Comparison of ENCODE assay signal across 15 cellular contexts in the genomic region with DNA sequence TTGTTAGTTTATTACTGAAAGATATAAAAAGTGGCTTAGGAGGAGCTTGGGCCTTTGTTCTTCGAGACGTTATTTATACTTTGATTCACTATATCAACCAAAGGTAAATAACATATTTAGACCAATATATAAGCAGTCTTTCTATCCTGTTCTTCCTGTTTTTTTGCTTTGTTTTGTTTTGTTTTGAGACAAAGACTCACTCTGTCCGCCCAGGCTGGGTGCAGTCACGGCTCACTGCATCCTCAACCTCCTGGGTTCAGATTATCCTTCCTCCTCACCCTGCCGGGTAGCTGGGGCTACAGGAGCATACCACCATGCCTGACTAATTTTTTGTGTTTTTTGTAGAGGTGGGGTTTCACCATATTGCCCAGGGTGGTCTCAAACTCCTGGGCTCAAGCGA.
DNase-seq lines count a peak whose midpoint lies in the region; ATAC-seq and TF ChIP-seq lines count a peak whose summit lies in the region.
"Had no signal": no experiment of that assay in that cellular context is flagged by ENCODE, and none has a peak within 500 bp of the region (broad histone marks: within the 10 kb centered on the region; RNA-seq: fewer than 3 reads in every experiment).

No MANE protein-coding gene starts in this region.

- peak; percentile 77 for ATAC-seq in HG02759 (IDR thresholded peaks at IDR 0.05; ENCODE audit: unreplicated experiment)
- no peak for ATAC-seq in activated T-helper 17 cell treated with anti-CD3 and anti-CD28 coated beads, Interleukin-2, amount 50 U/mL, for 72 hours (replicated peaks)
- no peak for ATAC-seq in HG03439 (IDR thresholded peaks at IDR 0.05; ENCODE audit: unreplicated experiment)
- ATAC-seq: A549 had no signal

- no peak overlapping the region for H3K4me3 Mint-ChIP-seq in activated T-helper 17 cell treated with anti-CD3 and anti-CD28 coated beads, Interleukin-2, amount 50 U/mL, for 72 hours

- H3K27ac Mint-ChIP-seq in activated T-helper 17 cell treated with anti-CD3 and anti-CD28 coated beads, Interleukin-2, amount 50 U/mL, for 72 hours: peak overlapping the region; percentile 20

- no peak overlapping the region for H3K27ac ChIP-seq in spleen
- H3K27ac ChIP-seq: A549, adrenal gland, hepatocyte, left ventricle myocardium inferior had no signal

- no peaks in the 10 kb centered on the region for H3K27me3 ChIP-seq in spleen (replicated peaks in 1 of 7)
- H3K27me3 ChIP-seq: adrenal gland, hepatocyte had no signal

- no peak for TF ChIP-seq POLR2A in spleen (IDR thresholded peaks at IDR 0.05)

- no peaks in the 10 kb centered on the region for H3K27me3 Mint-ChIP-seq in activated T-helper 17 cell treated with anti-CD3 and anti-CD28 coated beads, Interleukin-2, amount 50 U/mL, for 72 hours

- H3K4me1 Mint-ChIP-seq in activated T-helper 17 cell treated with anti-CD3 and anti-CD28 coated beads, Interleukin-2, amount 50 U/mL, for 72 hours: no peaks in the 10 kb centered on the region

- WGBS in spleen, 5 donors: 73 to 88% (median 81%) methylated on average over 6 of the region's 6 CpGs

- no peaks in the 10 kb centered on the region for H3K9me3 Mint-ChIP-seq in activated T-helper 17 cell treated with anti-CD3 and anti-CD28 coated beads, Interleukin-2, amount 50 U/mL, for 72 hours

- peaks cover 0 to 100% (median 81%) of the 10 kb centered on the region in 6 donors for H3K36me3 ChIP-seq in spleen

- intact Hi-C loops in spleen (cut with DNase I; ENCODE audit: low total_unique reads): no loop called here

- no peaks in the 10 kb centered on the region for H3K9me3 ChIP-seq in spleen
- H3K9me3 ChIP-seq: A549, adrenal gland, left ventricle myocardium inferior had no signal

- H3K4me1 ChIP-seq in spleen: peaks cover 0 to 10% (median 0%) of the 10 kb centered on the region in 6 donors
- H3K4me1 ChIP-seq: A549, adrenal gland, left ventricle myocardium inferior had no signal

- peaks cover 85% of the 10 kb centered on the region for H3K36me3 Mint-ChIP-seq in activated T-helper 17 cell treated with anti-CD3 and anti-CD28 coated beads, Interleukin-2, amount 50 U/mL, for 72 hours (ENCODE audit: low read depth)

- no peak for TF ChIP-seq CTCF in spleen (IDR thresholded peaks at IDR 0.05 in 8 of 11, conservative IDR thresholded peaks at IDR 0.05 in 3 of 11)

- no peak overlapping the region for H3K4me3 ChIP-seq in spleen
- H3K4me3 ChIP-seq: A549, adrenal gland, hepatocyte, left ventricle myocardium inferior had no signal

- DNase-seq in NCI-H510A treated with DMSO at 0.1 percent for 48 hours (lab: John Stamatoyannopoulos, UW) (peak; percentile 4), NCI-H510A (lab: John Stamatoyannopoulos, UW) (no peak), spleen (peak; percentile 66), NCI-H1048 (lab: John Stamatoyannopoulos, UW) (no peak), medulla oblongata (ENCODE audit: extremely low spot score) (no peak)
- DNase-seq: adrenal gland, COR-L47, KG1, left ventricle myocardium inferior, NCI-H1436 treated with DMSO at 0.1 percent for 48 hours had no signal

Comparison
In these comparisons a context has a peak if more than half of its experiments do, and no peak if none do; other contexts are left out.
1. DNase-seq: peak in NCI-H510A treated with DMSO at 0.1 percent for 48 hours (single experiment) and spleen (single experiment); none in NCI-H510A (single experiment), NCI-H1048 (single experiment) and medulla oblongata (single experiment).